Comparison of ENCODE assay signal across 9 cellular contexts in the genomic region with DNA sequence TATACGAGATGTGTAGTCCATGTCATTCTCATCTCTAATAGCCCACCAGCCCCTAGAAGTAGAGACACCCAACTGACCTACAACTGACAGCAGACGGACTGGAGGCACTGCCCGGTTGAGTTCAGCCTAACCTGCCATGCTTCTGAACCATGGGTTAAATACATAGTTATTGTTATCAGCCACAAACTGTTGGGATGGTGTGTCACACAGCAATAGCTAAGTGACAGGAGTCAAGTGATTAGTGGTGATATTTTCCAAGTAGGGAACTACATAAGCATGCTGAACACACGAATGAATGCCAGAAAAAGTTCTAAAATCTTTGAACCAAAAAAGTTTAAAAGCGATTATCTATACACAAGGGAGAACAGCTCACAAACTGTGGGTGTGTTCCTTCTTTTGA.
"Had no signal": no experiment of that assay in that cellular context is flagged by ENCODE, and none has a peak within 500 bp of the region (broad histone marks: within the 10 kb centered on the region; RNA-seq: fewer than 3 reads in every experiment).

No MANE protein-coding gene starts in this region.

- H2AFZ ChIP-seq: GM23338 had no signal

- H3K4me1 Mint-ChIP-seq: GM23338 had no signal

- H3K4me3 ChIP-seq: GM23338 had no signal

- H3K27ac Mint-ChIP-seq: GM23338, H9 had no signal

- H3K27me3 Mint-ChIP-seq: IgD-negative memory B cell had no signal

- H3K9me3 Mint-ChIP-seq: IgD-negative memory B cell had no signal

- ATAC-seq: GM23338, HepG2 had no signal

- H3K4me3 Mint-ChIP-seq: GM23338, H9 had no signal

- H3K4me2 ChIP-seq: GM23338 had no signal

- FAIRE-seq: H1, H54, HepG2 had no signal

- DNase-seq: H9, HCEC 1CT, KG1 had no signal

- H3K27ac ChIP-seq: HL-60 had no signal
